Comparison of ENCODE assay signal across 1 cellular context in the genomic region with DNA sequence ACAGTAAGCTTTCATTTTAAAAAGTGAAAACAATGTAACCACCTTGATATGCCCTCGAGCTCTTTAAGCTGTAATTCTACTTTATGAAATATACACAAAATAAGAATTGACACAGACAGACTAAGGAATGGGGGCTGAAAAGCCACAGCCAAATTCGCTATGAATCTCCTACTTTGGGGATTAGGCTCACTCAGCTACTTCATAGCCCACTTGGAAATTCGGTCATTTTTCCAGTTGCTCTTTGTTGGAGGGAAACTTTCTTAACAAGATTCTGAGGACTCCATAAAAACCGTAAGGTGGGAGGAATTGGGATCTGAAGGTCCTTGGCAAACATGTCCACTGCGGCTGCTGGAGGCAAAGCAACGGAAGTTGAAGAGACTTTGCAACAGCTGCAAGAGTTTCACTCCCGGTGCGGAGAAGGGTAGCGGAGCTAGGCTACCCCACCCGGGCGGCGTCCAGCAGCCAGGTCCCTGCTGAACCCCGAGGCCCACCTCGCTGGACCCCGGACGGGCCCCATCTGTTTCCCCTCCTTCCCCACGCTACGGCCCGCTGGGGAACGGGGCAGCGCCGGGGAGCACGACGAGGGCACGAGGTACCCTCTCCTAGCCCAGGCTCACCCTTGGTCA.
TF ChIP-seq lines count a peak whose summit lies in the region.

No MANE protein-coding gene starts in this region.

TF ChIP-seq in HepG2, 621 proteins besides CTCF, POLR2A, EP300 and RAD21 (continues in another document):
- TF ChIP-seq ZFP36 (IDR thresholded peaks at IDR 0.05; ENCODE audit: borderline replicate concordance, low read depth, low read length, partially characterized antibody) (no peak), ZNF317 (CRISPR knock-in tag; IDR thresholded peaks at IDR 0.05) (0 out of 2 replicates have a peak, but pooled peaks have one; percentile 6), ZNF616 (CRISPR knock-in tag; IDR thresholded peaks at IDR 0.05; ENCODE audit: low read depth) (0 out of 2 replicates have a peak, but pooled peaks have one; percentile 45), ZBTB43 (CRISPR knock-in tag; conservative IDR thresholded peaks at IDR 0.05) (0 out of 2 replicates have a peak, but pooled peaks have one; percentile 31), ZNF776 (CRISPR knock-in tag; IDR thresholded peaks at IDR 0.05) (peak; percentile 32; the same call in 1 of the 2 replicates), GZF1 (CRISPR knock-in tag; IDR thresholded peaks at IDR 0.05) (no peak), HES4 (CRISPR knock-in tag; IDR thresholded peaks at IDR 0.05; ENCODE audit: borderline replicate concordance) (peak; percentile 79; the same call in 1 of the 2 replicates), NFKB2 (CRISPR knock-in tag; IDR thresholded peaks at IDR 0.05; ENCODE audit: borderline replicate concordance) (peak; percentile 36; the same call in 1 of the 2 replicates), ZNF790 (CRISPR knock-in tag; IDR thresholded peaks at IDR 0.05; ENCODE audit: borderline replicate concordance) (peak; percentile 43; the same call in 1 of the 2 replicates), MEIS1 (CRISPR knock-in tag; IDR thresholded peaks at IDR 0.05; ENCODE audit: borderline replicate concordance) (no peak), NFE2L1 (CRISPR knock-in tag; IDR thresholded peaks at IDR 0.05; ENCODE audit: borderline replicate concordance) (0 out of 2 replicates have a peak, but pooled peaks have one; percentile 46)
- TF ChIP-seq, protein P1, sequence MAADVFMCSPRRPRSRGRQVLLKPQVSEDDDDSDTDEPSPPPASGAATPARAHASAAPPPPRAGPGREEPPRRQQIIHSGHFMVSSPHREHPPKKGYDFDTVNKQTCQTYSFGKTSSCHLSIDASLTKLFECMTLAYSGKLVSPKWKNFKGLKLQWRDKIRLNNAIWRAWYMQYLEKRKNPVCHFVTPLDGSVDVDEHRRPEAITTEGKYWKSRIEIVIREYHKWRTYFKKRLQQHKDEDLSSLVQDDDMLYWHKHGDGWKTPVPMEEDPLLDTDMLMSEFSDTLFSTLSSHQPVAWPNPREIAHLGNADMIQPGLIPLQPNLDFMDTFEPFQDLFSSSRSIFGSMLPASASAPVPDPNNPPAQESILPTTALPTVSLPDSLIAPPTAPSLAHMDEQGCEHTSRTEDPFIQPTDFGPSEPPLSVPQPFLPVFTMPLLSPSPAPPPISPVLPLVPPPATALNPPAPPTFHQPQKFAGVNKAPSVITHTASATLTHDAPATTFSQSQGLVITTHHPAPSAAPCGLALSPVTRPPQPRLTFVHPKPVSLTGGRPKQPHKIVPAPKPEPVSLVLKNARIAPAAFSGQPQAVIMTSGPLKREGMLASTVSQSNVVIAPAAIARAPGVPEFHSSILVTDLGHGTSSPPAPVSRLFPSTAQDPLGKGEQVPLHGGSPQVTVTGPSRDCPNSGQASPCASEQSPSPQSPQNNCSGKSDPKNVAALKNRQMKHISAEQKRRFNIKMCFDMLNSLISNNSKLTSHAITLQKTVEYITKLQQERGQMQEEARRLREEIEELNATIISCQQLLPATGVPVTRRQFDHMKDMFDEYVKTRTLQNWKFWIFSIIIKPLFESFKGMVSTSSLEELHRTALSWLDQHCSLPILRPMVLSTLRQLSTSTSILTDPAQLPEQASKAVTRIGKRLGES (CRISPR knock-in tag; IDR thresholded peaks at IDR 0.05; ENCODE audit: borderline replicate concordance) = 0 out of 2 replicates have a peak, but pooled peaks have one; percentile 24
- TF ChIP-seq, protein P2, sequence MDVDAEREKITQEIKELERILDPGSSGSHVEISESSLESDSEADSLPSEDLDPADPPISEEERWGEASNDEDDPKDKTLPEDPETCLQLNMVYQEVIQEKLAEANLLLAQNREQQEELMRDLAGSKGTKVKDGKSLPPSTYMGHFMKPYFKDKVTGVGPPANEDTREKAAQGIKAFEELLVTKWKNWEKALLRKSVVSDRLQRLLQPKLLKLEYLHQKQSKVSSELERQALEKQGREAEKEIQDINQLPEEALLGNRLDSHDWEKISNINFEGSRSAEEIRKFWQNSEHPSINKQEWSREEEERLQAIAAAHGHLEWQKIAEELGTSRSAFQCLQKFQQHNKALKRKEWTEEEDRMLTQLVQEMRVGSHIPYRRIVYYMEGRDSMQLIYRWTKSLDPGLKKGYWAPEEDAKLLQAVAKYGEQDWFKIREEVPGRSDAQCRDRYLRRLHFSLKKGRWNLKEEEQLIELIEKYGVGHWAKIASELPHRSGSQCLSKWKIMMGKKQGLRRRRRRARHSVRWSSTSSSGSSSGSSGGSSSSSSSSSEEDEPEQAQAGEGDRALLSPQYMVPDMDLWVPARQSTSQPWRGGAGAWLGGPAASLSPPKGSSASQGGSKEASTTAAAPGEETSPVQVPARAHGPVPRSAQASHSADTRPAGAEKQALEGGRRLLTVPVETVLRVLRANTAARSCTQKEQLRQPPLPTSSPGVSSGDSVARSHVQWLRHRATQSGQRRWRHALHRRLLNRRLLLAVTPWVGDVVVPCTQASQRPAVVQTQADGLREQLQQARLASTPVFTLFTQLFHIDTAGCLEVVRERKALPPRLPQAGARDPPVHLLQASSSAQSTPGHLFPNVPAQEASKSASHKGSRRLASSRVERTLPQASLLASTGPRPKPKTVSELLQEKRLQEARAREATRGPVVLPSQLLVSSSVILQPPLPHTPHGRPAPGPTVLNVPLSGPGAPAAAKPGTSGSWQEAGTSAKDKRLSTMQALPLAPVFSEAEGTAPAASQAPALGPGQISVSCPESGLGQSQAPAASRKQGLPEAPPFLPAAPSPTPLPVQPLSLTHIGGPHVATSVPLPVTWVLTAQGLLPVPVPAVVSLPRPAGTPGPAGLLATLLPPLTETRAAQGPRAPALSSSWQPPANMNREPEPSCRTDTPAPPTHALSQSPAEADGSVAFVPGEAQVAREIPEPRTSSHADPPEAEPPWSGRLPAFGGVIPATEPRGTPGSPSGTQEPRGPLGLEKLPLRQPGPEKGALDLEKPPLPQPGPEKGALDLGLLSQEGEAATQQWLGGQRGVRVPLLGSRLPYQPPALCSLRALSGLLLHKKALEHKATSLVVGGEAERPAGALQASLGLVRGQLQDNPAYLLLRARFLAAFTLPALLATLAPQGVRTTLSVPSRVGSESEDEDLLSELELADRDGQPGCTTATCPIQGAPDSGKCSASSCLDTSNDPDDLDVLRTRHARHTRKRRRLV (CRISPR knock-in tag; IDR thresholded peaks at IDR 0.05) = 0 out of 2 replicates have a peak, but pooled peaks have one; percentile 41
- TF ChIP-seq, protein P3, sequence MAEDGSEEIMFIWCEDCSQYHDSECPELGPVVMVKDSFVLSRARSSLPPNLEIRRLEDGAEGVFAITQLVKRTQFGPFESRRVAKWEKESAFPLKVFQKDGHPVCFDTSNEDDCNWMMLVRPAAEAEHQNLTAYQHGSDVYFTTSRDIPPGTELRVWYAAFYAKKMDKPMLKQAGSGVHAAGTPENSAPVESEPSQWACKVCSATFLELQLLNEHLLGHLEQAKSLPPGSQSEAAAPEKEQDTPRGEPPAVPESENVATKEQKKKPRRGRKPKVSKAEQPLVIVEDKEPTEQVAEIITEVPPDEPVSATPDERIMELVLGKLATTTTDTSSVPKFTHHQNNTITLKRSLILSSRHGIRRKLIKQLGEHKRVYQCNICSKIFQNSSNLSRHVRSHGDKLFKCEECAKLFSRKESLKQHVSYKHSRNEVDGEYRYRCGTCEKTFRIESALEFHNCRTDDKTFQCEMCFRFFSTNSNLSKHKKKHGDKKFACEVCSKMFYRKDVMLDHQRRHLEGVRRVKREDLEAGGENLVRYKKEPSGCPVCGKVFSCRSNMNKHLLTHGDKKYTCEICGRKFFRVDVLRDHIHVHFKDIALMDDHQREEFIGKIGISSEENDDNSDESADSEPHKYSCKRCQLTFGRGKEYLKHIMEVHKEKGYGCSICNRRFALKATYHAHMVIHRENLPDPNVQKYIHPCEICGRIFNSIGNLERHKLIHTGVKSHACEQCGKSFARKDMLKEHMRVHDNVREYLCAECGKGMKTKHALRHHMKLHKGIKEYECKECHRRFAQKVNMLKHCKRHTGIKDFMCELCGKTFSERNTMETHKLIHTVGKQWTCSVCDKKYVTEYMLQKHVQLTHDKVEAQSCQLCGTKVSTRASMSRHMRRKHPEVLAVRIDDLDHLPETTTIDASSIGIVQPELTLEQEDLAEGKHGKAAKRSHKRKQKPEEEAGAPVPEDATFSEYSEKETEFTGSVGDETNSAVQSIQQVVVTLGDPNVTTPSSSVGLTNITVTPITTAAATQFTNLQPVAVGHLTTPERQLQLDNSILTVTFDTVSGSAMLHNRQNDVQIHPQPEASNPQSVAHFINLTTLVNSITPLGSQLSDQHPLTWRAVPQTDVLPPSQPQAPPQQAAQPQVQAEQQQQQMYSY (CRISPR knock-in tag; IDR thresholded peaks at IDR 0.05) = no peak
- TF ChIP-seq, protein P4, sequence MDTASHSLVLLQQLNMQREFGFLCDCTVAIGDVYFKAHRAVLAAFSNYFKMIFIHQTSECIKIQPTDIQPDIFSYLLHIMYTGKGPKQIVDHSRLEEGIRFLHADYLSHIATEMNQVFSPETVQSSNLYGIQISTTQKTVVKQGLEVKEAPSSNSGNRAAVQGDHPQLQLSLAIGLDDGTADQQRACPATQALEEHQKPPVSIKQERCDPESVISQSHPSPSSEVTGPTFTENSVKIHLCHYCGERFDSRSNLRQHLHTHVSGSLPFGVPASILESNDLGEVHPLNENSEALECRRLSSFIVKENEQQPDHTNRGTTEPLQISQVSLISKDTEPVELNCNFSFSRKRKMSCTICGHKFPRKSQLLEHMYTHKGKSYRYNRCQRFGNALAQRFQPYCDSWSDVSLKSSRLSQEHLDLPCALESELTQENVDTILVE (CRISPR knock-in tag; IDR thresholded peaks at IDR 0.05) = no peak
- TF ChIP-seq, protein P5, sequence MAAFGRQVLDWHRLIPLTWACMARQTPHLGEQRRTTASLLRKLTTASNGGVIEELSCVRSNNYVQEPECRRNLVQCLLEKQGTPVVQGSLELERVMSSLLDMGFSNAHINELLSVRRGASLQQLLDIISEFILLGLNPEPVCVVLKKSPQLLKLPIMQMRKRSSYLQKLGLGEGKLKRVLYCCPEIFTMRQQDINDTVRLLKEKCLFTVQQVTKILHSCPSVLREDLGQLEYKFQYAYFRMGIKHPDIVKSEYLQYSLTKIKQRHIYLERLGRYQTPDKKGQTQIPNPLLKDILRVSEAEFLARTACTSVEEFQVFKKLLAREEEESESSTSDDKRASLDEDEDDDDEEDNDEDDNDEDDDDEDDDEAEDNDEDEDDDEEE (CRISPR knock-in tag; IDR thresholded peaks at IDR 0.05) = 0 out of 2 replicates have a peak, but pooled peaks have one; percentile 64
- TF ChIP-seq, protein P6, sequence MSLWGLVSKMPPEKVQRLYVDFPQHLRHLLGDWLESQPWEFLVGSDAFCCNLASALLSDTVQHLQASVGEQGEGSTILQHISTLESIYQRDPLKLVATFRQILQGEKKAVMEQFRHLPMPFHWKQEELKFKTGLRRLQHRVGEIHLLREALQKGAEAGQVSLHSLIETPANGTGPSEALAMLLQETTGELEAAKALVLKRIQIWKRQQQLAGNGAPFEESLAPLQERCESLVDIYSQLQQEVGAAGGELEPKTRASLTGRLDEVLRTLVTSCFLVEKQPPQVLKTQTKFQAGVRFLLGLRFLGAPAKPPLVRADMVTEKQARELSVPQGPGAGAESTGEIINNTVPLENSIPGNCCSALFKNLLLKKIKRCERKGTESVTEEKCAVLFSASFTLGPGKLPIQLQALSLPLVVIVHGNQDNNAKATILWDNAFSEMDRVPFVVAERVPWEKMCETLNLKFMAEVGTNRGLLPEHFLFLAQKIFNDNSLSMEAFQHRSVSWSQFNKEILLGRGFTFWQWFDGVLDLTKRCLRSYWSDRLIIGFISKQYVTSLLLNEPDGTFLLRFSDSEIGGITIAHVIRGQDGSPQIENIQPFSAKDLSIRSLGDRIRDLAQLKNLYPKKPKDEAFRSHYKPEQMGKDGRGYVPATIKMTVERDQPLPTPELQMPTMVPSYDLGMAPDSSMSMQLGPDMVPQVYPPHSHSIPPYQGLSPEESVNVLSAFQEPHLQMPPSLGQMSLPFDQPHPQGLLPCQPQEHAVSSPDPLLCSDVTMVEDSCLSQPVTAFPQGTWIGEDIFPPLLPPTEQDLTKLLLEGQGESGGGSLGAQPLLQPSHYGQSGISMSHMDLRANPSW (CRISPR knock-in tag; IDR thresholded peaks at IDR 0.05; ENCODE audit: borderline replicate concordance) = no peak
- TF ChIP-seq, protein P7, sequence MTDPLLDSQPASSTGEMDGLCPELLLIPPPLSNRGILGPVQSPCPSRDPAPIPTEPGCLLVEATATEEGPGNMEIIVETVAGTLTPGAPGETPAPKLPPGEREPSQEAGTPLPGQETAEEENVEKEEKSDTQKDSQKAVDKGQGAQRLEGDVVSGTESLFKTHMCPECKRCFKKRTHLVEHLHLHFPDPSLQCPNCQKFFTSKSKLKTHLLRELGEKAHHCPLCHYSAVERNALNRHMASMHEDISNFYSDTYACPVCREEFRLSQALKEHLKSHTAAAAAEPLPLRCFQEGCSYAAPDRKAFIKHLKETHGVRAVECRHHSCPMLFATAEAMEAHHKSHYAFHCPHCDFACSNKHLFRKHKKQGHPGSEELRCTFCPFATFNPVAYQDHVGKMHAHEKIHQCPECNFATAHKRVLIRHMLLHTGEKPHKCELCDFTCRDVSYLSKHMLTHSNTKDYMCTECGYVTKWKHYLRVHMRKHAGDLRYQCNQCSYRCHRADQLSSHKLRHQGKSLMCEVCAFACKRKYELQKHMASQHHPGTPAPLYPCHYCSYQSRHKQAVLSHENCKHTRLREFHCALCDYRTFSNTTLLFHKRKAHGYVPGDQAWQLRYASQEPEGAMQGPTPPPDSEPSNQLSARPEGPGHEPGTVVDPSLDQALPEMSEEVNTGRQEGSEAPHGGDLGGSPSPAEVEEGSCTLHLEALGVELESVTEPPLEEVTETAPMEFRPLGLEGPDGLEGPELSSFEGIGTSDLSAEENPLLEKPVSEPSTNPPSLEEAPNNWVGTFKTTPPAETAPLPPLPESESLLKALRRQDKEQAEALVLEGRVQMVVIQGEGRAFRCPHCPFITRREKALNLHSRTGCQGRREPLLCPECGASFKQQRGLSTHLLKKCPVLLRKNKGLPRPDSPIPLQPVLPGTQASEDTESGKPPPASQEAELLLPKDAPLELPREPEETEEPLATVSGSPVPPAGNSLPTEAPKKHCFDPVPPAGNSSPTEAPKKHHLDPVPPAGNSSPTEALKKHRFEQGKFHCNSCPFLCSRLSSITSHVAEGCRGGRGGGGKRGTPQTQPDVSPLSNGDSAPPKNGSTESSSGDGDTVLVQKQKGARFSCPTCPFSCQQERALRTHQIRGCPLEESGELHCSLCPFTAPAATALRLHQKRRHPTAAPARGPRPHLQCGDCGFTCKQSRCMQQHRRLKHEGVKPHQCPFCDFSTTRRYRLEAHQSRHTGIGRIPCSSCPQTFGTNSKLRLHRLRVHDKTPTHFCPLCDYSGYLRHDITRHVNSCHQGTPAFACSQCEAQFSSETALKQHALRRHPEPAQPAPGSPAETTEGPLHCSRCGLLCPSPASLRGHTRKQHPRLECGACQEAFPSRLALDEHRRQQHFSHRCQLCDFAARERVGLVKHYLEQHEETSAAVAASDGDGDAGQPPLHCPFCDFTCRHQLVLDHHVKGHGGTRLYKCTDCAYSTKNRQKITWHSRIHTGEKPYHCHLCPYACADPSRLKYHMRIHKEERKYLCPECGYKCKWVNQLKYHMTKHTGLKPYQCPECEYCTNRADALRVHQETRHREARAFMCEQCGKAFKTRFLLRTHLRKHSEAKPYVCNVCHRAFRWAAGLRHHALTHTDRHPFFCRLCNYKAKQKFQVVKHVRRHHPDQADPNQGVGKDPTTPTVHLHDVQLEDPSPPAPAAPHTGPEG (CRISPR knock-in tag; IDR thresholded peaks at IDR 0.05) = peak; percentile 38; the same call in 1 of the 2 replicates
